Comparison of ENCODE assay signal across 1 cellular context in the genomic region with DNA sequence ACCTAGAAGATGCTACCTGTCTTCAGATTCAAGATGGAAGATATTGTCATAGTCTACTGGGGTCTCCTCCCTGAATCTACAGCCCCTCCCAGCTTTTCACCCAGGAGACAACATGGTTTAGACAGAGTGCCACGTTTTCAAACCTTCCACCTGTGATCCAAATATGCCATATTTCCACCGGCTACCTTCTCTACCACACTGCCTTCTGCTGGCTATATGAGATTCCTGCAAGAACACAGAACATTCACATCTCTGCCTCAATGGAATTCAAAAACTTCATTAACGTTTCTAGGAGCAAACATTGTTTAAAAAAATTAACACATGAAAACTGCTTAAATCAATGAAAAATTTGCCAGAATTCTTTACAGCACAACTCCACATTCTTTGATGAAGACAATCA.
TF ChIP-seq lines count a peak whose summit lies in the region.

No MANE protein-coding gene starts in this region.

TF ChIP-seq in GM12878, 131 proteins besides CTCF, POLR2A, EP300 and RAD21:
- TF ChIP-seq WRNIP1 (IDR thresholded peaks at IDR 0.05; ENCODE audit: borderline replicate concordance, low read depth, low read length) (no peak), CBFB (IDR thresholded peaks at IDR 0.05; ENCODE audit: low read depth) (no peak), SMC3 (IDR thresholded peaks at IDR 0.05; ENCODE audit: borderline replicate concordance, low read length) (peak; percentile 37; the same call in 1 of the 2 replicates), IKZF1 (conservative IDR thresholded peaks at IDR 0.05) (no peak)
